11 cellular contexts compared by ENCODE assay signal in the genomic region with DNA sequence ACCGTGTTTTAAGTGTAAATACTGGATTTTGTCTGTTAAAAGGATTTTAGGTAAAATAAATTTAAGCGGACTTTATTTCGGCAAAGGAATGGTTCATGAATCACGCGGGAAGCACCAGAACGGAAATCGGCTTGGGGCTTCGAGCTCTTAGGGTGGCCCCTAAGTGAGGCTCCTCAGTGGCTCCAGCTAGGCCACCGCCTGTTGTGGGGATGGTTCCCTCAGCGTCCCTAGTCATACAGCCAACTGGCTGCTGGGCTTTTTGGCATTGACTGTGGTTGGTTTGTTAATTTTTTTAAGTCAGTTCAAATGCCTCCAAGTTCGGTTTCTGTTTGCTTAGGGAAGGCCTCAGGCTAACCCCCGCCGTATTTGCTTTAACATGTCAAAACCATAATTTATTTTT. TPM values are rescaled to one million over a fixed set of nuclear protein-coding genes. Genes with fewer than 3 reads are reported as not detected.
"Had no signal": no experiment of that assay in that cellular context is flagged by ENCODE, and none has a peak within 500 bp of the region (broad histone marks: within the 10 kb centered on the region; RNA-seq: fewer than 3 reads in every experiment).

No MANE protein-coding gene starts in this region.

RNA-seq across cellular contexts. Expression of gene PRDM7, which starts 29.9 kb away (rescaled TPM):
- total RNA-seq: activated CD4-positive, alpha-beta T cell treated with anti-CD3 and anti-CD28 coated beads, Interleukin-2, amount 10 ng/mL, durations not matched to agents 24 days and 14 days; activated CD8-positive, alpha-beta T cell treated with anti-CD3 and anti-CD28 coated beads, Interleukin-2, amount 10 ng/mL, durations not matched to agents 7 days and 5 days; activated naive CD4-positive, alpha-beta T cell treated with anti-CD3 and anti-CD28 coated beads for 36 hours; activated naive CD4-positive, alpha-beta T cell treated with anti-CD3 and anti-CD28 coated beads, Interleukin-2, amount 50 U/mL, for 72 hours; adrenal gland; astrocyte; bronchial epithelial cell; Peyer's patch; SJCRH30; T-helper 1 cell treated with Interleukin-12 subunit alpha and Interleukin-12 subunit beta and Interleukin-4 antibody, amounts not matched to agents 30 ng/mL and 1 ng/mL, for 36 hours; T-helper 2 cell treated with Interferon-gamma antibody and Interleukin-4, amounts not matched to agents 100 ng/mL and 5 ng/mL, for 36 hours had no signal
- polyA plus RNA-seq: adrenal gland had no signal
